Comparison of ENCODE assay signal across 8 cellular contexts in the genomic region with DNA sequence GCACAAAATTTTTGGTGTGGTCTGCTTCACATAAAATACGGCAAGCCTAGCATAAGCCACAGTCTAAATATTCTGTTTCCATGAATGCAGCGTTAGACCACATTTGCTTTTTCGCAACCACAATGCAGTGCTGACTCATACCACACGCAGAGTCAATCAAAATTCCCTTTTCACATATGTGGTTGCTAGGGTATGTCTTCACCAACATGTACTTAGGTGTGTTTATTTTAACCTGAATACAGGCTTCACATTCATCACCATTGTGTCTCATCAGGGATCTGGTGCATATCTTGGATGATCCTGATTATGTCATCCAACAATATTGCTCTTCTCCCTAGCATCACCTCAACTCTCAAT.
DNase-seq lines count a peak whose midpoint lies in the region; ATAC-seq and TF ChIP-seq lines count a peak whose summit lies in the region.

No MANE protein-coding gene starts in this region.

- H3K27ac Mint-ChIP-seq in central memory CD8-positive, alpha-beta T cell (ENCODE audit: low read depth), result peak overlapping the region; percentile 89
- peak overlapping the region; percentile 40 for H3K27ac Mint-ChIP-seq in stimulated activated naive CD8-positive, alpha-beta T cell treated with anti-CD3 and anti-CD28 coated beads, Interleukin-15, Interleukin-2, amounts not matched to agents 100 ng/mL and 50 ng/mL, for 24 hours

- peak overlapping the region; percentile 89 for H3K27ac ChIP-seq in PC-3 (ENCODE audit: low read length)

- intact Hi-C loops in PC-3 (cut with micrococcal nuclease), result loop anchor here (1.0 to 5.0 kb wide), 6 partner anchors 15 to 172 kb away; no protein-coding TSS in a partner anchor

- H4K20me1 ChIP-seq in PC-3 (ENCODE audit: low read length), result no peaks in the 10 kb centered on the region

- H3K9me2 ChIP-seq in PC-3 (replicated peaks; ENCODE audit: low read length), result no peaks in the 10 kb centered on the region

- ATAC-seq in HG03103 (IDR thresholded peaks at IDR 0.05; ENCODE audit: low read depth, unreplicated experiment), result peak; percentile 56
- peak; percentile 85 for ATAC-seq in PC-3
- peak; percentile 95 for ATAC-seq in central memory CD8-positive, alpha-beta T cell (replicated peaks; ENCODE audit: extremely low read depth, poor library complexity, severe bottlenecking)
- no peak for ATAC-seq in GM19324 (IDR thresholded peaks at IDR 0.05; ENCODE audit: low FRiP score, unreplicated experiment)

- in situ Hi-C loops in G401 (cut with HindIII; ENCODE audit: low sequenced_read_pairs), result no loop called here

- peak overlapping the region; percentile 65 for H3K4me3 Mint-ChIP-seq in central memory CD8-positive, alpha-beta T cell
- peak overlapping the region; percentile 25 for H3K4me3 Mint-ChIP-seq in stimulated activated naive CD8-positive, alpha-beta T cell treated with anti-CD3 and anti-CD28 coated beads, Interleukin-15, Interleukin-2, amounts not matched to agents 100 ng/mL and 50 ng/mL, for 24 hours

- H3K4me2 ChIP-seq in PC-3 (ENCODE audit: low read length), result peak overlapping the region; percentile 65

- H3K27me3 Mint-ChIP-seq in central memory CD8-positive, alpha-beta T cell, result no peaks in the 10 kb centered on the region
- H3K27me3 Mint-ChIP-seq in stimulated activated naive CD8-positive, alpha-beta T cell treated with anti-CD3 and anti-CD28 coated beads, Interleukin-15, Interleukin-2, amounts not matched to agents 100 ng/mL and 50 ng/mL, for 24 hours, result peaks cover 20% of the 10 kb centered on the region

- no peaks in the 10 kb centered on the region for H3K9me3 ChIP-seq in PC-3 (ENCODE audit: low read length)

- POLR2A ChIA-PET in PC-3 (lab: Charles Lee; ENCODE audit: unreplicated experiment), result no interaction called here

- H2AFZ ChIP-seq in PC-3 (ENCODE audit: low read length), result no peak overlapping the region

- H3K9ac ChIP-seq in PC-3 (ENCODE audit: low read length), result peak overlapping the region; percentile 23; the same call in 1 of the 2 replicates

- BruUV-seq in PC-3 (replicated peaks; lab: Mats Ljungman, UMichigan), result no TSS peak

- CTCF ChIA-PET in PC-3 (lab: Charles Lee), result no interaction called here

- no peaks in the 10 kb centered on the region for H3K79me2 ChIP-seq in PC-3 (ENCODE audit: low read length)

- no peak overlapping the region for H3K4me3 ChIP-seq in PC-3 (ENCODE audit: low read length)

- no peak for TF ChIP-seq CTCF in PC-3 (conservative IDR thresholded peaks at IDR 0.05; ENCODE audit: low read depth, low read length)

- H3K4me1 Mint-ChIP-seq in central memory CD8-positive, alpha-beta T cell, result peaks cover 51% of the 10 kb centered on the region
- H3K4me1 Mint-ChIP-seq in stimulated activated naive CD8-positive, alpha-beta T cell treated with anti-CD3 and anti-CD28 coated beads, Interleukin-15, Interleukin-2, amounts not matched to agents 100 ng/mL and 50 ng/mL, for 24 hours (ENCODE audit: low read depth), result peaks cover 40% of the 10 kb centered on the region

- H3K9me3 Mint-ChIP-seq in central memory CD8-positive, alpha-beta T cell, result no peaks in the 10 kb centered on the region
- no peaks in the 10 kb centered on the region for H3K9me3 Mint-ChIP-seq in stimulated activated naive CD8-positive, alpha-beta T cell treated with anti-CD3 and anti-CD28 coated beads, Interleukin-15, Interleukin-2, amounts not matched to agents 100 ng/mL and 50 ng/mL, for 24 hours

- peaks cover 5% of the 10 kb centered on the region for H3F3A ChIP-seq in PC-3 (ENCODE audit: low read length, unreplicated experiment)

- H3K27me3 ChIP-seq in PC-3 (ENCODE audit: low read length), result no peaks in the 10 kb centered on the region

- peaks cover 9% of the 10 kb centered on the region for H3K36me3 Mint-ChIP-seq in central memory CD8-positive, alpha-beta T cell (ENCODE audit: insufficient read depth)
- no peaks in the 10 kb centered on the region for H3K36me3 Mint-ChIP-seq in stimulated activated naive CD8-positive, alpha-beta T cell treated with anti-CD3 and anti-CD28 coated beads, Interleukin-15, Interleukin-2, amounts not matched to agents 100 ng/mL and 50 ng/mL, for 24 hours (ENCODE audit: low read depth)

- peak; percentile 34 for DNase-seq in activated T-cell treated with anti-CD3 and anti-CD28 coated beads for 48 hours (ENCODE audit: low read depth)
- no peak for DNase-seq in activated T-cell treated with anti-CD3 and anti-CD28 coated beads for 4 hours
- DNase-seq in PC-3, result peak; percentile 97
- DNase-seq in central memory CD8-positive, alpha-beta T cell (ENCODE audit: low spot score in 2 of 2), result peak in 1 of 2 donors; percentile 46
- DNase-seq in G401 (ENCODE audit: low spot score), result no peak

- peaks cover 45% of the 10 kb centered on the region for H3K4me1 ChIP-seq in PC-3 (ENCODE audit: insufficient read depth, low read length)

- no peaks in the 10 kb centered on the region for H3K36me3 ChIP-seq in PC-3 (ENCODE audit: low read depth, low read length)

Comparison
In these comparisons a context has a peak if more than half of its experiments do, and no peak if none do; other contexts are left out.
1. DNase-seq: peak in activated T-cell treated with anti-CD3 and anti-CD28 coated beads for 48 hours (single experiment) and PC-3 (single experiment); none in activated T-cell treated with anti-CD3 and anti-CD28 coated beads for 4 hours (single experiment) and G401 (single experiment).